10 cellular contexts compared by ENCODE assay signal in genomic region chr2:120305296-120305695, GRCh38. TPM values are rescaled to one million over a fixed set of nuclear protein-coding genes. Genes with fewer than 3 reads are reported as not detected.
DNase-seq lines count a peak whose midpoint lies in the region; TF ChIP-seq lines count a peak whose summit lies in the region.
"Had no signal": no experiment of that assay in that cellular context is flagged by ENCODE, and none has a peak within 500 bp of the region (broad histone marks: within the 10 kb centered on the region; RNA-seq: fewer than 3 reads in every experiment).

No MANE protein-coding gene starts in this region.

- WGBS in endodermal cell (ENCODE audit: insufficient coverage in 1 of 2, insufficient read length in 1 of 2), 2 experiments: 87 to 92% methylated on average over 6 of the region's 6 CpGs

- no peak overlapping the region for H2AFZ ChIP-seq in osteoblast (ENCODE audit: low read length)

- H3K4me3 Mint-ChIP-seq in endodermal cell: no peak overlapping the region
- H3K4me3 Mint-ChIP-seq: activated naive CD4-positive, alpha-beta T cell treated with anti-CD3 and anti-CD28 coated beads, Interleukin-2, amount 50 U/mL, for 24 hours; T-helper 17 cell had no signal

- intact Hi-C loops in ascending aorta (cut with DNase I): no loop called here

- H3K36me3 Mint-ChIP-seq in endodermal cell (ENCODE audit: low read depth): peaks cover 10% of the 10 kb centered on the region

- no peaks in the 10 kb centered on the region for H3K9me3 ChIP-seq in endodermal cell (ENCODE audit: control insufficient read depth, low read length)
- H3K9me3 ChIP-seq in osteoblast (ENCODE audit: low read depth, low read length): no peaks in the 10 kb centered on the region
- no peaks in the 10 kb centered on the region for H3K9me3 ChIP-seq in ascending aorta

- H3K36me3 ChIP-seq in endodermal cell (ENCODE audit: control insufficient read depth, insufficient read depth, low read length): no peaks in the 10 kb centered on the region
- peaks cover 13% of the 10 kb centered on the region for H3K36me3 ChIP-seq in osteoblast (ENCODE audit: insufficient read depth, low read length)
- H3K36me3 ChIP-seq in ascending aorta: peaks cover 14 to 23% of the 10 kb centered on the region in 2 donors

- peaks cover 3% of the 10 kb centered on the region for H3K4me1 Mint-ChIP-seq in endodermal cell

- H3K27me3 Mint-ChIP-seq in endodermal cell (ENCODE audit: insufficient read depth): peaks cover 3% of the 10 kb centered on the region
- H3K27me3 Mint-ChIP-seq: activated naive CD4-positive, alpha-beta T cell treated with anti-CD3 and anti-CD28 coated beads, Interleukin-2, amount 50 U/mL, for 24 hours; T-helper 17 cell had no signal

- H3K27ac Mint-ChIP-seq in endodermal cell: no peak overlapping the region
- H3K27ac Mint-ChIP-seq: activated naive CD4-positive, alpha-beta T cell treated with anti-CD3 and anti-CD28 coated beads, Interleukin-2, amount 50 U/mL, for 24 hours; T-helper 17 cell had no signal

- H3K27me3 ChIP-seq in endodermal cell (ENCODE audit: control insufficient read depth, insufficient read depth, low read length, poor library complexity, severe bottlenecking) (no peaks in the 10 kb centered on the region), osteoblast (ENCODE audit: insufficient read depth, low read length) (no peaks in the 10 kb centered on the region), ascending aorta (no peaks in the 10 kb centered on the region)

- H3K4me3 ChIP-seq in endodermal cell (ENCODE audit: low read length) (no peak overlapping the region), osteoblast (ENCODE audit: insufficient read depth, low read length) (no peak overlapping the region), ascending aorta (no peak overlapping the region)

- no peaks in the 10 kb centered on the region for H4K20me1 ChIP-seq in osteoblast (ENCODE audit: insufficient read depth, low read length)

- no peak overlapping the region for H3K4me2 ChIP-seq in osteoblast (ENCODE audit: insufficient read depth, low read length)

- H3K27ac ChIP-seq in endodermal cell (ENCODE audit: low read depth, low read length): no peak overlapping the region
- no peak overlapping the region for H3K27ac ChIP-seq in osteoblast (ENCODE audit: low read depth, low read length)
- H3K27ac ChIP-seq in ascending aorta: no peak overlapping the region

- TF ChIP-seq CTCF in GM12872 (IDR thresholded peaks at IDR 0.05; ENCODE audit: insufficient read depth, low read depth, low read length) (peak; percentile 30; the same call in 1 of the 3 replicates), endodermal cell (conservative IDR thresholded peaks at IDR 0.05) (peak; percentile 71), osteoblast (IDR thresholded peaks at IDR 0.05; ENCODE audit: extremely low read depth, low read depth, low read length) (peak; percentile 39), ascending aorta (IDR thresholded peaks at IDR 0.05) (no peak)

- H3K79me2 ChIP-seq in osteoblast (ENCODE audit: insufficient read depth, low read length): no peaks in the 10 kb centered on the region

- no peak overlapping the region for H3K9ac ChIP-seq in endodermal cell (ENCODE audit: extremely low read depth, low read length, poor library complexity, severe bottlenecking)

- DNase-seq in NCI-H526 treated with DMSO at 0.1 percent for 48 hours (lab: John Stamatoyannopoulos, UW) (peak; percentile 78), endodermal cell (peak; percentile 69), osteoblast (ENCODE audit: insufficient read length, low spot score, missing footprints) (peak; percentile 65), ascending aorta (ENCODE audit: low spot score in 2 of 2) (no peak)
- no peak for DNase-seq in activated CD4-positive, alpha-beta T cell treated with anti-CD3 and anti-CD28 coated beads, Interleukin-2, amount 50 U/mL, for 48 hours
- DNase-seq in stimulated activated CD4-positive, alpha-beta T cell treated with anti-CD3 and anti-CD28 coated beads, Interleukin-15, amount 100 ng/mL, for 24 hours: no peak
- DNase-seq: stimulated activated CD4-positive, alpha-beta T cell treated with anti-CD3 and anti-CD28 coated beads, Interleukin-2, amount 100 ng/mL, for 24 hours; T-helper 17 cell had no signal

- H3K4me1 ChIP-seq in endodermal cell (ENCODE audit: control insufficient read depth, insufficient read depth, low read length) (peaks cover 4% of the 10 kb centered on the region), osteoblast (ENCODE audit: insufficient read depth, low read length) (no peaks in the 10 kb centered on the region), ascending aorta (no peaks in the 10 kb centered on the region)

- H3K9me3 Mint-ChIP-seq in endodermal cell: no peaks in the 10 kb centered on the region
- H3K9me3 Mint-ChIP-seq: activated naive CD4-positive, alpha-beta T cell treated with anti-CD3 and anti-CD28 coated beads, Interleukin-2, amount 50 U/mL, for 24 hours had no signal

RNA-seq across cellular contexts. Expression of gene INHBB, which starts 40.6 kb away (rescaled TPM):
- total RNA-seq in endodermal cell (not detected), osteoblast (under 0.01 and 0.29 TPM in 2 replicates), ascending aorta (8.1 TPM)
- 0.14 TPM for polyA plus RNA-seq in endodermal cell (2013, experiment 1 of 2)
- 0.17 TPM for polyA plus RNA-seq in endodermal cell (2013, experiment 2 of 2)
- total RNA-seq: T-helper 17 cell had no signal

RNA-seq across cellular contexts. Expression of gene RALB, which starts 52.6 kb away (rescaled TPM):
- 10 to 100 TPM; 37.1 to 45.8 TPM for total RNA-seq in endodermal cell
- 34.9 TPM for polyA plus RNA-seq in endodermal cell (2013, experiment 1 of 2)
- 34.2 TPM for polyA plus RNA-seq in endodermal cell (2013, experiment 2 of 2)
- 48.5 and 48.6 TPM in 2 replicates for total RNA-seq in osteoblast
- total RNA-seq in ascending aorta: 21.7 TPM

Comparison
In these comparisons a context has a peak if more than half of its experiments do, and no peak if none do; other contexts are left out.
1. CTCF ChIP-seq: peak in GM12872 (single experiment), endodermal cell (single experiment) and osteoblast (single experiment); none in ascending aorta (0 of 3).
2. DNase-seq: peak in NCI-H526 treated with DMSO at 0.1 percent for 48 hours (single experiment), endodermal cell (single experiment) and osteoblast (single experiment); none in activated CD4-positive, alpha-beta T cell treated with anti-CD3 and anti-CD28 coated beads, Interleukin-2, amount 50 U/mL, for 48 hours (0 of 2), ascending aorta (0 of 2) and stimulated activated CD4-positive, alpha-beta T cell treated with anti-CD3 and anti-CD28 coated beads, Interleukin-15, amount 100 ng/mL, for 24 hours (single experiment).